In genomic region chr17:69433093-69433492, GRCh38 we compare ENCODE assay signal across 21 cellular contexts. TPM values are rescaled to one million over a fixed set of nuclear protein-coding genes. Genes with fewer than 3 reads are reported as not detected.
DNase-seq lines count a peak whose midpoint lies in the region; ATAC-seq, FAIRE-seq and TF ChIP-seq lines count a peak whose summit lies in the region.
"Had no signal": no experiment of that assay in that cellular context is flagged by ENCODE, and none has a peak within 500 bp of the region (broad histone marks: within the 10 kb centered on the region; RNA-seq: fewer than 3 reads in every experiment).

No MANE protein-coding gene starts in this region.

- H2BK120ac ChIP-seq in H1 (replicated peaks; ENCODE audit: low read depth, low read length) = no peak overlapping the region

- H3K9me3 ChIP-seq in A549 (no peaks in the 10 kb centered on the region), HEK293 (ENCODE audit: control insufficient read depth, insufficient read depth, low read depth, low read length) (no peaks in the 10 kb centered on the region), H1 (ENCODE audit: insufficient read depth in 2 of 2, low read depth in 1 of 2, low read length in 1 of 2) (no peaks in the 10 kb centered on the region), gastrocnemius medialis (no peaks in the 10 kb centered on the region)
- H3K9me3 ChIP-seq: BE2C had no signal

- H3K4me3 ChIP-seq in A549 (no peak overlapping the region), HEK293 (ENCODE audit: low read depth, low read length) (no peak overlapping the region), H1 (ENCODE audit: extremely low read depth in 1 of 4, insufficient read depth in 2 of 4, low read depth in 3 of 4, low read length in 4 of 4) (no peak overlapping the region), gastrocnemius medialis (no peak overlapping the region), foreskin fibroblast (ENCODE audit: low read depth in 1 of 2, low read length in 2 of 2) (no peak overlapping the region)
- H3K4me3 ChIP-seq: GM23248 had no signal

- H3K18ac ChIP-seq in H1 (ENCODE audit: extremely low read depth, low read length) = no peak overlapping the region

- no peak overlapping the region for H3K14ac ChIP-seq in H1 (ENCODE audit: insufficient read length)

- no peak overlapping the region for H2BK15ac ChIP-seq in H1 (ENCODE audit: low read length)

- in situ Hi-C loops in gastrocnemius medialis (cut with MboI; ENCODE audit: low sequenced_read_pairs in 4 of 4) = no loop called here

- peak overlapping the region; percentile 9; the same call in 1 of the 2 replicates for H2BK20ac ChIP-seq in H1 (ENCODE audit: low read length)

- TF ChIP-seq RAD21 in A549 (conservative IDR thresholded peaks at IDR 0.05 in 1 of 2, IDR thresholded peaks at IDR 0.05 in 1 of 2) = no peak
- no peak for TF ChIP-seq RAD21 in H1 (IDR thresholded peaks at IDR 0.05 in 1 of 2, conservative IDR thresholded peaks at IDR 0.05 in 1 of 2; ENCODE audit: low read depth in 2 of 2, low read length in 2 of 2)

- CTCF ChIA-PET in A549 (lab: Yijun Ruan, JAX) = interaction anchor here (1.1 to 1.7 kb wide), 3 partner anchors 9 to 38 kb away, joined by 3 to 5 read pairs (median 4); no protein-coding TSS in a partner anchor
- CTCF ChIA-PET in HEK293 (lab: Yijun Ruan, JAX) = interaction anchor here (0.7 to 1.6 kb wide), 2 partner anchors 90 to 389 kb away, joined by 3 to 5 read pairs; no protein-coding TSS in a partner anchor
- CTCF ChIA-PET in H1 (lab: Charles Lee; ENCODE audit: partially characterized antibody) = interaction anchor here (0.6 to 2.3 kb wide), 7 partner anchors 15 to 79 kb away, joined by 3 to 8 read pairs (median 4); no protein-coding TSS in a partner anchor

- H3K27ac ChIP-seq in A549 (no peak overlapping the region), HEK293 (ENCODE audit: extremely low read depth, low read depth, low read length) (no peak overlapping the region), H1 (ENCODE audit: low read depth, low read length) (no peak overlapping the region), gastrocnemius medialis (peak overlapping the region in 3 of 4 donors; percentile 55 to 70 (median 70))
- H3K27ac ChIP-seq: C4-2B, GM23248, KMS-11 had no signal

- ATAC-seq in A549 = peak in 1 of 2 experiments; percentile 16; a peak in 1 of 6 replicates
- ATAC-seq in gastrocnemius medialis = no peak
- ATAC-seq in GM19035 (IDR thresholded peaks at IDR 0.05; ENCODE audit: unreplicated experiment) = no peak
- ATAC-seq: HepG2 had no signal

- no peak overlapping the region for H2AK5ac ChIP-seq in H1 (ENCODE audit: low read depth, low read length)

- H2AFZ ChIP-seq in H1 (ENCODE audit: low read length) = no peak overlapping the region
- H2AFZ ChIP-seq: GM23248 had no signal

- H3K4me1 ChIP-seq in A549 (peaks cover 13% of the 10 kb centered on the region; the same call in 1 of the 3 replicates), HEK293 (ENCODE audit: control insufficient read depth, insufficient read depth, low read length) (peaks cover 12% of the 10 kb centered on the region), H1 (replicated peaks in 1 of 4; ENCODE audit: control insufficient read depth in 3 of 4, insufficient read depth in 4 of 4, low read length in 3 of 4) (peaks cover 2 to 17% (median 11%) of the 10 kb centered on the region in 4 experiments), gastrocnemius medialis (peaks cover 25 to 27% of the 10 kb centered on the region in 2 donors)

- POLR2A ChIA-PET in A549 (lab: Yijun Ruan, JAX) (no interaction called here), HEK293 (lab: Yijun Ruan, JAX) (no interaction called here), H1 (lab: Charles Lee; ENCODE audit: partially characterized antibody) (interaction anchor here (1.2 kb wide), 1 partner anchor 18 kb away, joined by 7 read pairs; no protein-coding TSS in a partner anchor)

- H4K91ac ChIP-seq in H1 (replicated peaks; ENCODE audit: insufficient read length, low read length) = no peak overlapping the region

- TF ChIP-seq CTCF in A549 (IDR thresholded peaks at IDR 0.05) = no peak
- no peak for TF ChIP-seq CTCF in HEK293 (tag by site-specific recombination; IDR thresholded peaks at IDR 0.05)
- no peak for TF ChIP-seq CTCF in H1 (IDR thresholded peaks at IDR 0.05; ENCODE audit: control extremely low read depth in 1 of 3, insufficient read depth in 1 of 3, low read depth in 1 of 3, low read length in 3 of 3)
- no peak for TF ChIP-seq CTCF in gastrocnemius medialis (IDR thresholded peaks at IDR 0.05 in 4 of 5, conservative IDR thresholded peaks at IDR 0.05 in 1 of 5)
- TF ChIP-seq CTCF in foreskin fibroblast (IDR thresholded peaks at IDR 0.05; ENCODE audit: low read depth, low read length) = no peak

- H4K5ac ChIP-seq in H1 (ENCODE audit: insufficient read length, low read depth, low read length) = no peak overlapping the region

- H2BK12ac ChIP-seq in H1 (ENCODE audit: low read depth, low read length) = no peak overlapping the region

- 92% methylated on average over 3 of the region's 3 CpGs for WGBS in A549 (ENCODE audit: missing lambda C conversion rate)
- WGBS in H1 (ENCODE audit: extremely low coverage in 1 of 2, insufficient coverage in 1 of 2, insufficient read length in 1 of 2, insufficient replicate concordance in 2 of 2, low coverage in 1 of 2, low lambda C conversion rate in 2 of 2, missing lambda C conversion rate in 1 of 2), 2 experiments = 92% methylated on average over 3 of the region's 3 CpGs; no CpG with 5 or more reads in 1 of the 2 experiments

- TF ChIP-seq EP300 in A549 (IDR thresholded peaks at IDR 0.05) (no peak), H1 (IDR thresholded peaks at IDR 0.05; ENCODE audit: borderline replicate concordance in 1 of 2, low read depth in 2 of 2, low read length in 2 of 2) (no peak)

- H2BK5ac ChIP-seq in H1 (ENCODE audit: low read depth, low read length) = no peak overlapping the region

- no peak overlapping the region for H3K4ac ChIP-seq in H1 (replicated peaks; ENCODE audit: insufficient read length, low read depth, low read length)

- no peaks in the 10 kb centered on the region; the same call in 1 of the 2 replicates for H3K79me1 ChIP-seq in H1 (ENCODE audit: low read depth, low read length)

- FAIRE-seq in A549 (lab: Jason Lieb, UNC) (peak; percentile 13), H1 (lab: Jason Lieb, UNC) (no peak)
- FAIRE-seq: D721Med, G401.6, GM12892, HepG2, HTR-8/SVneo had no signal

- no peaks in the 10 kb centered on the region for H3K27me3 ChIP-seq in H1 (replicated peaks in 1 of 4; ENCODE audit: control insufficient read depth in 3 of 4, extremely low read depth in 1 of 4, insufficient read depth in 3 of 4, low read length in 3 of 4)
- no peaks in the 10 kb centered on the region for H3K27me3 ChIP-seq in gastrocnemius medialis
- H3K27me3 ChIP-seq: BE2C had no signal

- H3K23me2 ChIP-seq in H1 (ENCODE audit: low read depth, low read length) = no peaks in the 10 kb centered on the region

- no peak for DNase-seq in A549 (ENCODE audit: low read depth in 1 of 2, low spot score in 1 of 2)
- DNase-seq in H1 (ENCODE audit: low read depth in 1 of 2, low spot score in 2 of 2) = no peak
- no peak for DNase-seq in gastrocnemius medialis
- DNase-seq in foreskin fibroblast = no peak
- DNase-seq in GM03348 (ENCODE audit: low spot score) = no peak
- DNase-seq: BE2C; CD4-positive, alpha-beta memory T cell; COR-L47; DMS79 treated with DMSO at 0.1 percent for 48 hours; EL; GM23248; H7 had no signal

- no peak overlapping the region for H3K4me2 ChIP-seq in A549
- no peak overlapping the region for H3K4me2 ChIP-seq in H1 (ENCODE audit: insufficient read depth in 1 of 2, low read depth in 2 of 2, low read length in 2 of 2)
- H3K4me2 ChIP-seq: KMS-11 had no signal

- H3K56ac ChIP-seq in H1 (replicated peaks; ENCODE audit: insufficient read length, low read depth, low read length) = no peak overlapping the region

- no peak overlapping the region for H4K8ac ChIP-seq in H1 (ENCODE audit: extremely low read depth, insufficient read depth, low read length)

- H3K79me2 ChIP-seq in H1 (ENCODE audit: control insufficient read depth in 1 of 2, insufficient read depth in 2 of 2, low read length in 2 of 2) = peaks cover 0 to 34% of the 10 kb centered on the region in 2 experiments; a peak in 2 of 4 replicates

- intact Hi-C loops in gastrocnemius medialis (cut with DNase I; ENCODE audit: low total_unique reads) = no loop called here

- no peak overlapping the region for H3K9ac ChIP-seq in H1 (replicated peaks in 1 of 4; ENCODE audit: extremely low read depth in 1 of 4, low read depth in 3 of 4, low read length in 3 of 4)
- H3K9ac ChIP-seq: GM23248, KMS-11 had no signal

- no peaks in the 10 kb centered on the region for H3K36me3 ChIP-seq in HEK293 (ENCODE audit: control insufficient read depth in 2 of 2, insufficient read depth in 1 of 2, low read length in 2 of 2)
- no peaks in the 10 kb centered on the region for H3K36me3 ChIP-seq in H1 (ENCODE audit: control insufficient read depth in 2 of 4, insufficient read depth in 4 of 4, low read length in 3 of 4)
- no peaks in the 10 kb centered on the region for H3K36me3 ChIP-seq in gastrocnemius medialis
- H3K36me3 ChIP-seq: BE2C had no signal

- H3K23ac ChIP-seq in H1 (ENCODE audit: insufficient read length) = no peak overlapping the region

- TF ChIP-seq POLR2A in A549 (IDR thresholded peaks at IDR 0.05; ENCODE audit: low read length) = no peak
- TF ChIP-seq POLR2A in H1 (IDR thresholded peaks at IDR 0.05; ENCODE audit: control extremely low read depth in 1 of 2, low read depth in 2 of 2, low read length in 2 of 2) = no peak
- no peak for TF ChIP-seq POLR2A in gastrocnemius medialis (IDR thresholded peaks at IDR 0.05)

- no peaks in the 10 kb centered on the region for H4K20me1 ChIP-seq in H1 (replicated peaks in 1 of 2; ENCODE audit: control insufficient read depth in 1 of 2, insufficient read depth in 2 of 2, low read length in 2 of 2)

TF ChIP-seq in H1, 55 proteins besides CTCF, POLR2A, EP300 and RAD21 (continues in another document):
- TF ChIP-seq CTBP2 (IDR thresholded peaks at IDR 0.05; ENCODE audit: borderline replicate concordance, insufficient read depth, insufficient read length, low read length) = no peak

RNA-seq across cellular contexts. Expression of gene MAP2K6, which starts 18.6 kb away (rescaled TPM):
- polyA plus RNA-seq in A549 (2011; rRNA removed) (20.1 and 20.2 TPM in 2 replicates), A549 (2017; fragmentation: RNase III; extraction: RNeasy Plus Mini Kit Qiagen cat#74134 plus additional on column Dnase treatment) (18.7 to 24.1 TPM (median 20.7 TPM) in 3 replicates), H1 (2011; rRNA removed) (6.7 and 11.0 TPM in 2 replicates)
- polyA plus RNA-seq in A549 (2012; cell fraction: cytosol; rRNA removed) = 9.2 and 9.5 TPM in 2 replicates
- polyA plus RNA-seq in A549 (2012; cell fraction: nucleus; rRNA removed) = 3.4 and 4.7 TPM in 2 replicates
- polyA minus RNA-seq in A549 (2011; rRNA and poly(A)+ RNA removed) = 18.1 and 25.1 TPM in 2 replicates
- 42.2 and 44.1 TPM in 2 replicates for total RNA-seq in H1 (2021; fragmentation: NEBNext Ultra II Directional; extraction: Animal tissue kit (Norgen Biotek cat#: 25700))
- 14.2 TPM for polyA plus RNA-seq in H1 (2011; cell fraction: cytosol; rRNA removed)
- 10.1 TPM for polyA plus RNA-seq in H1 (2011; cell fraction: nucleus; rRNA removed)
- 18.1 to 22.4 TPM (median 20.9 TPM) in 4 replicates for polyA plus RNA-seq in H1 (2012, experiment 1 of 2)
- 1.7 TPM for polyA plus RNA-seq in H1 (2012, experiment 2 of 2)
- polyA plus RNA-seq in H1 (2013, experiment 1 of 2) = 17.1 TPM
- 15.5 TPM for polyA plus RNA-seq in H1 (2013, experiment 2 of 2)
- polyA minus RNA-seq in H1 (2011; rRNA and poly(A)+ RNA removed) = 54.7 and 71.0 TPM in 2 replicates
- 16.1 TPM for polyA minus RNA-seq in H1 (2011; cell fraction: cytosol; rRNA and poly(A)+ RNA removed)
- polyA minus RNA-seq in H1 (2011; cell fraction: nucleus; rRNA and poly(A)+ RNA removed) = 31.7 TPM
- total RNA-seq in gastrocnemius medialis = 100 to 1,000 TPM in 3 of 4 donors, 10 to 100 TPM in 1; 35.1 to 351 (median 223) TPM

Comparison
In these comparisons a context has a peak if more than half of its experiments do, and no peak if none do; other contexts are left out.
1. H3K27ac ChIP-seq: peak in gastrocnemius medialis (3 of 4); none in A549 (0 of 2), HEK293 (single experiment) and H1 (single experiment).